In genomic region chr1:149792912-149793521, GRCh38 we compare ENCODE assay signal across 8 cellular contexts. TPM values are rescaled to one million over a fixed set of nuclear protein-coding genes. Genes with fewer than 3 reads are reported as not detected.
DNase-seq lines count a peak whose midpoint lies in the region; ATAC-seq and TF ChIP-seq lines count a peak whose summit lies in the region.
"Not testable (repeated sequence)": the region's sequence is repeated elsewhere in the genome, so short reads cannot be mapped to it uniquely, and the experiment has no call there.

No MANE protein-coding gene starts in this region.

- not testable (repeated sequence) for H4K20me1 ChIP-seq in OCI-LY1 (ENCODE audit: insufficient read depth, low read length)

- peak; percentile 56 for TF ChIP-seq CTCF in Calu3 (IDR thresholded peaks at IDR 0.05; ENCODE audit: unreplicated experiment)
- not testable (repeated sequence) for TF ChIP-seq CTCF in OCI-LY1 (IDR thresholded peaks at IDR 0.05; ENCODE audit: low read length)
- peak; percentile 43 to 81 (median 52) for TF ChIP-seq CTCF in esophagus muscularis mucosa (IDR thresholded peaks at IDR 0.05)

- peak overlapping the region; percentile 46 for H3K27ac Mint-ChIP-seq in Calu3 (ENCODE audit: unreplicated experiment)

- H3K9me2 ChIP-seq in OCI-LY1 (ENCODE audit: low read depth, low read length), result not testable (repeated sequence)

- not testable (repeated sequence) for TF ChIP-seq POLR2A in esophagus muscularis mucosa (IDR thresholded peaks at IDR 0.05; ENCODE audit: low read depth)

- CTCF ChIA-PET in Calu3 (lab: Charles Lee), result not testable (repeated sequence)

- not testable (repeated sequence) for H3K9me3 Mint-ChIP-seq in Calu3 (ENCODE audit: low read depth, unreplicated experiment)

- not testable (repeated sequence) for H3K27me3 ChIP-seq in HUES48 (ENCODE audit: control insufficient read depth, insufficient read depth, low read length); OCI-LY1 (ENCODE audit: insufficient read depth, low read length); esophagus muscularis mucosa; mucosa of stomach (ENCODE audit: control insufficient read depth, insufficient read depth, low read length)

- intact Hi-C loops in Calu3 (cut with micrococcal nuclease; ENCODE audit: unreplicated experiment); esophagus muscularis mucosa (cut with DNase I): not testable (repeated sequence)

- ATAC-seq in GM21515 (IDR thresholded peaks at IDR 0.05; ENCODE audit: unreplicated experiment), result peak; percentile 87

- WGBS in esophagus muscularis mucosa, result no CpG with 5 or more reads among the region's 52 CpGs

- not testable (repeated sequence) for H3K9me3 ChIP-seq in HUES48 (ENCODE audit: control insufficient read depth, insufficient read depth, low read length); OCI-LY1 (ENCODE audit: low read length); esophagus muscularis mucosa; mucosa of stomach (ENCODE audit: control insufficient read depth, low read length)

- not testable (repeated sequence) for H3K9ac ChIP-seq in HUES48 (ENCODE audit: low read depth, low read length)
- H3K9ac ChIP-seq in OCI-LY1 (ENCODE audit: low read length) (peak overlapping the region; percentile 51; the same call in 1 of the 2 replicates), mucosa of stomach (ENCODE audit: low read length) (peak overlapping the region; percentile 15)

- not testable (repeated sequence) for H2AFZ ChIP-seq in OCI-LY1 (ENCODE audit: low read length)

- H3K4me3 ChIP-seq in HUES48 (ENCODE audit: low read depth, low read length) (peak overlapping the region; percentile 64), OCI-LY1 (ENCODE audit: low read depth, low read length, poor library complexity, severe bottlenecking) (peak overlapping the region; percentile 59), esophagus muscularis mucosa (peak overlapping the region; percentile 58 to 72 (median 60))
- H3K4me3 ChIP-seq in mucosa of stomach (ENCODE audit: low read length), result not testable (repeated sequence)

- H3K36me3 ChIP-seq in HUES48 (ENCODE audit: control insufficient read depth, insufficient read depth, low read length); OCI-LY1 (ENCODE audit: insufficient read depth, low read length); esophagus muscularis mucosa; mucosa of stomach (ENCODE audit: control insufficient read depth, insufficient read depth, low read length): not testable (repeated sequence)

- not testable (repeated sequence) for BruUV-seq in Calu3 (replicated peaks; lab: Mats Ljungman, UMichigan)

- peak overlapping the region; percentile 52 for H3K4me2 ChIP-seq in OCI-LY1 (ENCODE audit: low read length)

- not testable (repeated sequence) for TF ChIP-seq EP300 in esophagus muscularis mucosa (IDR thresholded peaks at IDR 0.05)

- DNase-seq in Calu3 (peak; percentile 89), esophagus muscularis mucosa (ENCODE audit: extremely low spot score) (peak; percentile 91)
- peak; percentile 87 for DNase-seq in activated T-cell treated with anti-CD3 and anti-CD28 coated beads, Interleukin-2, amount 50 U/mL, for 1 hour
- peak; percentile 65 to 77 for DNase-seq in stimulated activated CD8-positive, alpha-beta memory T cell treated with anti-CD3 and anti-CD28 coated beads, Interleukin-2, amount 100 ng/mL, for 48 hours (ENCODE audit: low read depth in 2 of 2)

- peak overlapping the region; percentile 28 for H3K27ac ChIP-seq in HUES48 (ENCODE audit: low read depth, low read length)
- H3K27ac ChIP-seq in OCI-LY1 (ENCODE audit: low read depth, low read length, poor library complexity, severe bottlenecking), result not testable (repeated sequence)
- peak overlapping the region; percentile 84 to 89 (median 86) for H3K27ac ChIP-seq in esophagus muscularis mucosa (replicated peaks in 1 of 4)

- not testable (repeated sequence) for H3K27me3 Mint-ChIP-seq in Calu3 (ENCODE audit: unreplicated experiment)

- peaks cover 17% of the 10 kb centered on the region for H3K36me3 Mint-ChIP-seq in Calu3 (ENCODE audit: insufficient read depth, unreplicated experiment)

- H3K4me1 ChIP-seq in HUES48 (ENCODE audit: control insufficient read depth, insufficient read depth, low read length); OCI-LY1 (ENCODE audit: insufficient read depth, low read length, severe bottlenecking); esophagus muscularis mucosa; mucosa of stomach (ENCODE audit: control insufficient read depth, insufficient read depth, low read length): not testable (repeated sequence)

- not testable (repeated sequence) for H3K4me1 Mint-ChIP-seq in Calu3 (ENCODE audit: low read depth, unreplicated experiment)

- H3K79me2 ChIP-seq in OCI-LY1 (ENCODE audit: insufficient read depth, low read length), result not testable (repeated sequence)

- H3K4me3 Mint-ChIP-seq in Calu3 (ENCODE audit: low read depth, unreplicated experiment), result peak overlapping the region; percentile 79

- H3F3A ChIP-seq in OCI-LY1 (ENCODE audit: insufficient read depth, low read length), result not testable (repeated sequence)

RNA-seq across cellular contexts. Expression of gene FCGR1A, which starts 10.5 kb away (rescaled TPM):
- total RNA-seq in Calu3 (2022) (not detected in 2 replicates), esophagus muscularis mucosa (10 to 100 TPM in 1 of 4 donors, 1 to 10 TPM in 2, under 1 TPM in 1; 0.17 to 23.2 (median 3.6) TPM)
